8 cellular contexts compared by ENCODE assay signal in the genomic region with DNA sequence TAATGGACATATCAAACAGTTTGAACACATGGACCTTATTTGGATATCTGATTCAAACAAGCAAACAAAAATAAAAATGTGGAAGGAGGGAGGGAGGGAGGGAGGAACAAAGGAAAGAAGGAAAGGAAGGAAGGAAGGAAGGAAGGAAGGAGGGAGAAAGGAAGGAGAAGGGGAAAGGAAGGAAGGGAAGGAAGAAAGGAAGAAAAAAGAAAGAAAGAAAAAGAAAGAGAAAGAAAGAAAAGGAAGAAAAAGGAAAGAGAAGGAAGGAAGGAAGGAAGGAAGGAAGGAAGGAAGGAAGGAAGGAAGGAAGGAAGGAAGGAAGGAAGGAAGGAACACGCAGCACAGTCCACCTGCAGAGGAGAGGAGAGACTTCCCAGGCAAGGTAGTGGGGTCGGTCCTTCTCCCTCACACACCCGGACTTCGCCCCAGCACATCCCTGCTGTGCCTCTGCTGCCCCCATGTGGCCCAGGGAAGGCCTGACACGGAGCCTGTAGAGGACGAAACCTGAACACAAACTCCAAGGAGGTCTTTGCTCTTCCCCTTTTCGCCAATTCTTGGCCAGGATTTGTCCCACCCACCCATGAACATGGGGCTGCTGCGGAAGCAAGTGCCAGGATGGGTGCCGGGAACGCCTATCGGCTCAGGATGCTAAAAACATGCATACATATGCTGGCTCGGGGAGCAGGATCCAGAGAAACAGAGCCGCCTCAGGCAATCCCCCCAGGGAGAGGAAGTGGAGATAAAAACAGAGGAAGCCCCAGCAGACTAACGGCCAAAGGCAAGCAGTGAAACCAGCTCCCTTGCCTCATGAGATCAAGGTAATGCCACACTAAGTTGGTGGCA. TPM values are rescaled to one million over a fixed set of nuclear protein-coding genes. Genes with fewer than 3 reads are reported as not detected.
DNase-seq lines count a peak whose midpoint lies in the region; FAIRE-seq and TF ChIP-seq lines count a peak whose summit lies in the region.

No MANE protein-coding gene starts in this region.

- H3K27me3 ChIP-seq in SJCRH30: no peaks in the 10 kb centered on the region
- no peaks in the 10 kb centered on the region for H3K27me3 ChIP-seq in ovary
- no peaks in the 10 kb centered on the region for H3K27me3 ChIP-seq in testis

- peak; percentile 91 for TF ChIP-seq CTCF in LNCAP (IDR thresholded peaks at IDR 0.05)
- TF ChIP-seq CTCF in ovary (IDR thresholded peaks at IDR 0.05): peak; percentile 74 to 77 (median 77)
- TF ChIP-seq CTCF in testis (IDR thresholded peaks at IDR 0.05): peak; percentile 64 to 83 (median 79)

- no peak for TF ChIP-seq EP300 in ovary (IDR thresholded peaks at IDR 0.05)

- DNase-seq in ELF-1 (ENCODE audit: low read depth, low spot score) (peak; percentile 93), H54 (ENCODE audit: insufficient read length, low spot score) (peak; percentile 68), SJCRH30 (peak; percentile 70 to 82), activated gamma-delta T cell treated with Interleukin-2 at 50 U/mL for 16 hours (peak; percentile 75), globus pallidus (ENCODE audit: low spot score) (peak; percentile 75), ovary (peak; percentile 62 to 84 (median 81)), testis (peak; percentile 89)

- H3K4me3 ChIP-seq in SJCRH30: no peak overlapping the region
- no peak overlapping the region for H3K4me3 ChIP-seq in ovary
- H3K4me3 ChIP-seq in testis: no peak overlapping the region

- intact Hi-C loops in ovary (cut with DNase I) (loop anchor here in 3 of 4 donors (5.0 to 10.0 kb wide), 3 partner anchors 234 to 244 kb away; no protein-coding TSS in a partner anchor), testis (cut with DNase I; ENCODE audit: low total_unique reads) (loop anchor here (10.0 kb wide), 1 partner anchor 244 kb away; no protein-coding TSS in a partner anchor)

- no peak overlapping the region for H3K27ac ChIP-seq in SJCRH30
- H3K27ac ChIP-seq in ovary: no peak overlapping the region
- H3K27ac ChIP-seq in testis: peak overlapping the region in 1 of 2 donors; percentile 50

- H3K9me3 ChIP-seq in SJCRH30 (replicated peaks): no peaks in the 10 kb centered on the region
- H3K9me3 ChIP-seq in ovary: no peaks in the 10 kb centered on the region
- no peaks in the 10 kb centered on the region for H3K9me3 ChIP-seq in testis

- H3K36me3 ChIP-seq in SJCRH30 (peaks cover 12% of the 10 kb centered on the region), ovary (no peaks in the 10 kb centered on the region), testis (ENCODE audit: low read depth, missing control alignments) (no peaks in the 10 kb centered on the region)

- TF ChIP-seq POLR2A in H54 (IDR thresholded peaks at IDR 0.05; ENCODE audit: low read depth, low read length) (no peak), ovary (IDR thresholded peaks at IDR 0.05) (no peak), testis (IDR thresholded peaks at IDR 0.05) (no peak)

- no peak for FAIRE-seq in H54 (lab: Jason Lieb, UNC)

- H3K4me1 ChIP-seq in SJCRH30 (no peaks in the 10 kb centered on the region), ovary (ENCODE audit: insufficient read depth) (no peaks in the 10 kb centered on the region), testis (peaks cover 6% of the 10 kb centered on the region)

- 14 to 19% (median 14%) methylated on average over 13 to 14 of the region's 14 CpGs for WGBS in ovary, 3 donors
- WGBS in testis, 2 donors: 23 to 24% methylated on average over 13 of the region's 14 CpGs

RNA-seq across cellular contexts. Expression of gene DGKI, which starts 52.3 kb away (rescaled TPM):
- total RNA-seq in SJCRH30 (2014; rRNA removed; shearing (Covaris generic)): 0.05 TPM in 1 of 2 replicates, not detected in the other
- total RNA-seq in ovary (1 to 10 TPM in 1 of 7 donors, under 1 TPM in 6; 0.10 to 1.3 (median 0.13) TPM), testis (1 to 10 TPM; 3.2 to 4.3 TPM)
- polyA plus RNA-seq in ovary (under 1 TPM; 0.29 to 0.30 TPM), testis (ENCODE audit: insufficient read depth, low read depth, low replicate concordance) (6.6 TPM)
